ENCODE assay signal across 17 cellular contexts in the genomic region with DNA sequence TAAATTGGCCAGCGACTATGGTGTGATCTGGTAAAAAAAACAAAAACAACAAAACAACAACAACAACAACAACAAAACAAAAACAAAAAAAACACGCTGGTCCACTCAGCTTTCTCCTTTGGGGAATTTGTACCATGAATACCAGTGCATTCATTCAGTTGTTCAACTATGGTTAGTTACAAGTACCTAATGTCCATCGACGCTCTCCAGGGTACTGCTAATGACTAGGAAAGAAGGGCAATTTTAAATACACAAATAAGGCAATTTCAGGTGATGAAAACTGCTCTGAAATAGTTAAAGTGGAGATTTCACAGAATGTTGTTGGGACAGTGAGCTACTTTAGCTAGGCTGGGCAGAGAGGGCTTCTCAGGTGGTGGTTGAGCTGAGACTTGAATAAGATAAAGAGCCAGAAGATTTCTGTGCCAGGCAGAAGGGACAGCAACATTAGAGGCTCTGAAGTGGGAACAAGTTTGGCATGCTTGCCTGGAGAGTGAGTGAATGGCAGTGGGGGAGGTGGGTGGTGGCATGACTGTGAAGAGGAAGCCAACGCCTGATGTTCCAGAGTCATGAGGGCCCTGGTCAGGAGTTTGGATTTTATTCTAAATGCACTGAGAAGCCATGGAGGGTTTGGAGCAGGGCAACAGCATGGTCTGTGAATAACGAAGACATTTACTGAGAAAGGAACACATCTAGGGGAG.
"Had no signal": no experiment of that assay in that cellular context is flagged by ENCODE, and none has a peak within 500 bp of the region (broad histone marks: within the 10 kb centered on the region; RNA-seq: fewer than 3 reads in every experiment).

No MANE protein-coding gene starts in this region.

- DNase-seq: activated CD4-positive, alpha-beta T cell treated with anti-CD3 and anti-CD28 coated beads for 1 hour; activated CD8-positive, alpha-beta memory T cell treated with anti-CD3 and anti-CD28 coated beads for 24 hours; activated gamma-delta T cell treated with Interleukin-2 at 50 U/mL for 16 hours; activated T-cell treated with anti-CD3 and anti-CD28 coated beads, Interleukin-2, amount 50 U/mL, for 72 hours; endodermal cell; gastrocnemius medialis; kidney glomerular epithelial cell; mesenchymal stem cell; natural killer cell; pancreas; stimulated activated naive CD4-positive, alpha-beta T cell; SW 1271; T-helper 2 cell; tibial artery; WERI-Rb-1 had no signal

- H3K27ac ChIP-seq: cardiac muscle cell, gastrocnemius medialis, heart right ventricle, pancreas, tibial artery, WERI-Rb-1 had no signal

- H3K4me1 ChIP-seq: gastrocnemius medialis, pancreas had no signal

- H3K9me3 ChIP-seq: gastrocnemius medialis, heart right ventricle, pancreas, tibial artery had no signal

- ATAC-seq: activated T-cell treated with anti-CD3 and anti-CD28 coated beads, Interleukin-2, amount 50 U/mL, for 72 hours; gastrocnemius medialis; natural killer cell; pancreas had no signal

- H3K27me3 ChIP-seq: cardiac muscle cell, gastrocnemius medialis, heart right ventricle, pancreas, tibial artery had no signal

- H3K36me3 ChIP-seq: cardiac muscle cell, gastrocnemius medialis, heart right ventricle, pancreas, tibial artery, WERI-Rb-1 had no signal

- H3K4me3 ChIP-seq: cardiac muscle cell, gastrocnemius medialis, heart right ventricle, pancreas, tibial artery had no signal
